ENCODE assay signal across 1 cellular context in genomic region chr12:113056381-113056630, GRCh38.
TF ChIP-seq lines count a peak whose summit lies in the region.

No MANE protein-coding gene starts in this region.

TF ChIP-seq in GM12878, 131 proteins besides CTCF, POLR2A, EP300 and RAD21 (continued from another document):
- TF ChIP-seq EED (IDR thresholded peaks at IDR 0.05; ENCODE audit: low read depth) = no peak
- TF ChIP-seq ZNF207 (IDR thresholded peaks at IDR 0.05; ENCODE audit: borderline replicate concordance) = no peak
- no peak for TF ChIP-seq ATF3 (IDR thresholded peaks at IDR 0.05; ENCODE audit: borderline replicate concordance, extremely low read depth, low read depth, low read length)
- TF ChIP-seq PBX3 (IDR thresholded peaks at IDR 0.05; ENCODE audit: insufficient replicate concordance, low read depth, low read length) = no peak
- no peak for TF ChIP-seq CHD4 (IDR thresholded peaks at IDR 0.05)
- no peak for TF ChIP-seq SIX5 (IDR thresholded peaks at IDR 0.05; ENCODE audit: low read depth, low read length, severe bottlenecking)
- no peak for TF ChIP-seq MTA2 (IDR thresholded peaks at IDR 0.05; ENCODE audit: low read depth)
